15 cellular contexts compared by ENCODE assay signal in genomic region chr12:132430838-132431826, GRCh38. TPM values are rescaled to one million over a fixed set of nuclear protein-coding genes. Genes with fewer than 3 reads are reported as not detected.
A peak's percentile ranks its signal among the peaks of the same experiment; 100 is the strongest.
DNase-seq lines count a peak whose midpoint lies in the region; ATAC-seq and TF ChIP-seq lines count a peak whose summit lies in the region.
"Had no signal": no experiment of that assay in that cellular context is flagged by ENCODE, and none has a peak within 500 bp of the region (broad histone marks: within the 10 kb centered on the region; RNA-seq: fewer than 3 reads in every experiment).

No MANE protein-coding gene starts in this region.

- peaks cover 40 to 78% (median 58%) of the 10 kb centered on the region in 3 donors for H3K4me1 Mint-ChIP-seq in naive B cell

- peaks cover 0 to 5% (median 0%) of the 10 kb centered on the region in 7 donors for H3K9me3 Mint-ChIP-seq in naive B cell
- H3K9me3 Mint-ChIP-seq: activated T-cell treated with anti-CD3 and anti-CD28 coated beads, Interleukin-2, amount 50 U/mL, for 72 hours had no signal

- H3K27ac ChIP-seq in VCaP, result peak overlapping the region; percentile 95
- H3K27ac ChIP-seq: ascending aorta, gastrocnemius medialis, upper lobe of right lung had no signal

- DNase-seq in NCI-H187 (lab: John Stamatoyannopoulos, UW) (peak; percentile 29 to 43), NCI-H187 treated with DMSO at 0.1 percent for 48 hours (lab: John Stamatoyannopoulos, UW) (no peak), H7 (peak; percentile 82), naive B cell (no peak), ACHN (no peak)
- DNase-seq: gastrocnemius medialis, left ventricle myocardium superior, occipital lobe, upper lobe of right lung had no signal

- H3K27me3 Mint-ChIP-seq in naive B cell, result no peaks in the 10 kb centered on the region

- peaks cover 40% of the 10 kb centered on the region for H3K27me3 ChIP-seq in H7 (ENCODE audit: control insufficient read depth, insufficient read depth, low read length)
- H3K27me3 ChIP-seq: ascending aorta, SJCRH30 had no signal

- H3K4me3 ChIP-seq in H7 (ENCODE audit: insufficient read depth, low read depth, low read length), result no peak overlapping the region
- H3K4me3 ChIP-seq: ascending aorta, gastrocnemius medialis, SJCRH30, upper lobe of right lung had no signal

- in situ Hi-C loops in ACHN (cut with HindIII; ENCODE audit: low pct_ligation_motif_present, low pct_unique_long_range_greater_than_20kb, low sequenced_read_pairs), result no loop called here

- H3K36me3 Mint-ChIP-seq in naive B cell, result peaks cover 0 to 2% of the 10 kb centered on the region in 2 donors

- no peak for TF ChIP-seq CTCF in VCaP (conservative IDR thresholded peaks at IDR 0.05)

- ATAC-seq in naive B cell (ENCODE audit: low read depth in 2 of 2) (no peak), GM21390 (IDR thresholded peaks at IDR 0.05; ENCODE audit: unreplicated experiment) (no peak), GM19395 (IDR thresholded peaks at IDR 0.05; ENCODE audit: unreplicated experiment) (no peak)
- ATAC-seq: gastrocnemius medialis had no signal

- H3K4me3 Mint-ChIP-seq in naive B cell, result peak overlapping the region in 7 of 8 donors; percentile 72 to 95 (median 86)

- peak overlapping the region in 5 of 6 donors; percentile 58 to 99 (median 98) for H3K27ac Mint-ChIP-seq in naive B cell
- H3K27ac Mint-ChIP-seq: activated T-cell treated with anti-CD3 and anti-CD28 coated beads, Interleukin-2, amount 50 U/mL, for 72 hours had no signal

- no peaks in the 10 kb centered on the region for H3K36me3 ChIP-seq in H7 (replicated peaks; ENCODE audit: control insufficient read depth, insufficient read depth, low read length)
- H3K36me3 ChIP-seq: ascending aorta, gastrocnemius medialis, SJCRH30, upper lobe of right lung had no signal

RNA-seq across cellular contexts. Expression of gene FBRSL1, which starts 58.8 kb away (rescaled TPM):
- total RNA-seq in H7 (2014; rRNA removed; shearing (Covaris generic)), result 17.5 and 26.6 TPM in 2 replicates
- polyA plus RNA-seq in naive B cell (ENCODE audit: low read depth in 6 of 6), result 1 to 10 TPM in 5 of 6 donors, under 1 TPM in 1; 0.60 to 5.8 (median 2.9) TPM

Comparison
In these comparisons a context has a peak if more than half of its experiments do, and no peak if none do; other contexts are left out.
1. DNase-seq: peak in NCI-H187 (2 of 2) and H7 (single experiment); none in NCI-H187 treated with DMSO at 0.1 percent for 48 hours (single experiment), naive B cell (single experiment) and ACHN (single experiment).